ENCODE assay signal across 21 cellular contexts in genomic region chr10:127158663-127159062, GRCh38. TPM values are rescaled to one million over a fixed set of nuclear protein-coding genes. Genes with fewer than 3 reads are reported as not detected.
DNase-seq lines count a peak whose midpoint lies in the region; ATAC-seq, FAIRE-seq and TF ChIP-seq lines count a peak whose summit lies in the region.
"Had no signal": no experiment of that assay in that cellular context is flagged by ENCODE, and none has a peak within 500 bp of the region (broad histone marks: within the 10 kb centered on the region; RNA-seq: fewer than 3 reads in every experiment).

No MANE protein-coding gene starts in this region.

- DNase-seq in A549 (ENCODE audit: low read depth in 1 of 2, low spot score in 1 of 2) (no peak), H7 (peak; percentile 36), mesendoderm (peak; percentile 3), NCI-H2107 (lab: John Stamatoyannopoulos, UW) (no peak), ureter (ENCODE audit: low spot score) (no peak)
- DNase-seq: BE2C, H9, Karpas-422, NCI-H1417, NCI-H1694 treated with DMSO at 0.1 percent for 48 hours, NCI-H2081 treated with DMSO at 0.1 percent for 48 hours, NCI-H446 treated with DMSO at 0.1 percent for 48 hours, NCI-H526 treated with DMSO at 0.1 percent for 48 hours, OCI-M1, Right ventricle myocardium superior had no signal

- H3K36me3 ChIP-seq in H7 (replicated peaks; ENCODE audit: control insufficient read depth, insufficient read depth, low read length) (no peaks in the 10 kb centered on the region), mesendoderm (ENCODE audit: control insufficient read depth, insufficient read depth, low read length) (no peaks in the 10 kb centered on the region)
- H3K36me3 ChIP-seq: BE2C had no signal

- H3K4me2 ChIP-seq in A549: no peak overlapping the region
- H3K4me2 ChIP-seq in mesendoderm (ENCODE audit: low read length): no peak overlapping the region

- no peak overlapping the region for H3K56ac ChIP-seq in mesendoderm (ENCODE audit: low read length)

- H3K9ac ChIP-seq in mesendoderm (ENCODE audit: low read length): no peak overlapping the region

- no peak for TF ChIP-seq POLR2A in A549 (IDR thresholded peaks at IDR 0.05; ENCODE audit: low read length)

- no peak overlapping the region for H2BK5ac ChIP-seq in mesendoderm (ENCODE audit: low read length)

- POLR2A ChIA-PET in A549 (lab: Yijun Ruan, JAX): no interaction called here

- no peak overlapping the region for H4K8ac ChIP-seq in mesendoderm (ENCODE audit: low read depth, low read length)

- TF ChIP-seq CTCF in A549 (IDR thresholded peaks at IDR 0.05) (no peak), VCaP (conservative IDR thresholded peaks at IDR 0.05) (no peak)

- ATAC-seq in A549 (no peak), GM18498 (IDR thresholded peaks at IDR 0.05; ENCODE audit: unreplicated experiment) (no peak)

- H3K27ac ChIP-seq in A549 (no peak overlapping the region), VCaP (peak overlapping the region; percentile 75), mesendoderm (ENCODE audit: low read depth, low read length) (no peak overlapping the region)

- no peak for TF ChIP-seq EP300 in A549 (IDR thresholded peaks at IDR 0.05)

- no peak overlapping the region for H3K4ac ChIP-seq in mesendoderm (ENCODE audit: low read depth, low read length)

- H3K18ac ChIP-seq in mesendoderm (ENCODE audit: low read length): no peak overlapping the region

- H3K4me3 ChIP-seq in A549: no peak overlapping the region
- H3K4me3 ChIP-seq in H7 (ENCODE audit: insufficient read depth, low read depth, low read length): no peak overlapping the region
- no peak overlapping the region for H3K4me3 ChIP-seq in mesendoderm (ENCODE audit: low read length)

- no peaks in the 10 kb centered on the region for H3K79me2 ChIP-seq in mesendoderm (ENCODE audit: control insufficient read depth, insufficient read depth, low read length)

- H3K27me3 ChIP-seq in H7 (ENCODE audit: control insufficient read depth, insufficient read depth, low read length) (no peaks in the 10 kb centered on the region), mesendoderm (ENCODE audit: insufficient read depth, low read length, poor library complexity) (no peaks in the 10 kb centered on the region)
- H3K27me3 ChIP-seq: BE2C had no signal

- FAIRE-seq in A549 (lab: Jason Lieb, UNC): no peak
- FAIRE-seq: HTR-8/SVneo had no signal

- no peak for TF ChIP-seq RAD21 in A549 (conservative IDR thresholded peaks at IDR 0.05 in 1 of 2, IDR thresholded peaks at IDR 0.05 in 1 of 2)

- H3K4me1 ChIP-seq in A549 (no peaks in the 10 kb centered on the region), mesendoderm (ENCODE audit: control insufficient read depth, low read depth, low read length) (no peaks in the 10 kb centered on the region)
- H3K4me1 ChIP-seq: BE2C had no signal

- H2BK120ac ChIP-seq in mesendoderm (ENCODE audit: low read depth, low read length): no peak overlapping the region

- no peak overlapping the region for H4K5ac ChIP-seq in mesendoderm (ENCODE audit: low read length)

- no peak overlapping the region for H3K23ac ChIP-seq in mesendoderm (ENCODE audit: low read length)

- peaks cover 1% of the 10 kb centered on the region for H3K79me1 ChIP-seq in mesendoderm (ENCODE audit: low read length)

- WGBS in A549 (ENCODE audit: missing lambda C conversion rate): 96% methylated on average over 2 of the region's 2 CpGs
- no CpG with 5 or more reads among the region's 2 CpGs for WGBS in mesendoderm (ENCODE audit: extremely low coverage, insufficient coverage, low lambda C conversion rate)

- H2AK5ac ChIP-seq in mesendoderm (ENCODE audit: low read length): no peak overlapping the region

- no peaks in the 10 kb centered on the region for H3K9me3 ChIP-seq in A549
- H3K9me3 ChIP-seq: BE2C had no signal

- CTCF ChIA-PET in A549 (lab: Yijun Ruan, JAX): no interaction called here

- H2BK15ac ChIP-seq in mesendoderm (replicated peaks; ENCODE audit: low read depth): no peak overlapping the region

TF ChIP-seq in A549, 52 proteins besides CTCF, POLR2A, EP300 and RAD21:
- TF ChIP-seq ZFP36 (IDR thresholded peaks at IDR 0.05; ENCODE audit: borderline replicate concordance, partially characterized antibody) (no peak), SMC3 (IDR thresholded peaks at IDR 0.05) (no peak), GATA3 (IDR thresholded peaks at IDR 0.05; ENCODE audit: borderline replicate concordance) (no peak), HDAC2 (IDR thresholded peaks at IDR 0.05) (no peak), ZNF302 (CRISPR knock-in tag; IDR thresholded peaks at IDR 0.05) (no peak), RARB (CRISPR knock-in tag; IDR thresholded peaks at IDR 0.05) (no peak)
- TF ChIP-seq, protein P1, sequence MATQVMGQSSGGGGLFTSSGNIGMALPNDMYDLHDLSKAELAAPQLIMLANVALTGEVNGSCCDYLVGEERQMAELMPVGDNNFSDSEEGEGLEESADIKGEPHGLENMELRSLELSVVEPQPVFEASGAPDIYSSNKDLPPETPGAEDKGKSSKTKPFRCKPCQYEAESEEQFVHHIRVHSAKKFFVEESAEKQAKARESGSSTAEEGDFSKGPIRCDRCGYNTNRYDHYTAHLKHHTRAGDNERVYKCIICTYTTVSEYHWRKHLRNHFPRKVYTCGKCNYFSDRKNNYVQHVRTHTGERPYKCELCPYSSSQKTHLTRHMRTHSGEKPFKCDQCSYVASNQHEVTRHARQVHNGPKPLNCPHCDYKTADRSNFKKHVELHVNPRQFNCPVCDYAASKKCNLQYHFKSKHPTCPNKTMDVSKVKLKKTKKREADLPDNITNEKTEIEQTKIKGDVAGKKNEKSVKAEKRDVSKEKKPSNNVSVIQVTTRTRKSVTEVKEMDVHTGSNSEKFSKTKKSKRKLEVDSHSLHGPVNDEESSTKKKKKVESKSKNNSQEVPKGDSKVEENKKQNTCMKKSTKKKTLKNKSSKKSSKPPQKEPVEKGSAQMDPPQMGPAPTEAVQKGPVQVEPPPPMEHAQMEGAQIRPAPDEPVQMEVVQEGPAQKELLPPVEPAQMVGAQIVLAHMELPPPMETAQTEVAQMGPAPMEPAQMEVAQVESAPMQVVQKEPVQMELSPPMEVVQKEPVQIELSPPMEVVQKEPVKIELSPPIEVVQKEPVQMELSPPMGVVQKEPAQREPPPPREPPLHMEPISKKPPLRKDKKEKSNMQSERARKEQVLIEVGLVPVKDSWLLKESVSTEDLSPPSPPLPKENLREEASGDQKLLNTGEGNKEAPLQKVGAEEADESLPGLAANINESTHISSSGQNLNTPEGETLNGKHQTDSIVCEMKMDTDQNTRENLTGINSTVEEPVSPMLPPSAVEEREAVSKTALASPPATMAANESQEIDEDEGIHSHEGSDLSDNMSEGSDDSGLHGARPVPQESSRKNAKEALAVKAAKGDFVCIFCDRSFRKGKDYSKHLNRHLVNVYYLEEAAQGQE (IDR thresholded peaks at IDR 0.05): peak; percentile 73

RNA-seq across cellular contexts. Expression of gene INSYN2A, which starts 37.7 kb away (rescaled TPM):
- 0.20 and 0.25 TPM in 2 replicates for polyA plus RNA-seq in A549 (2011; rRNA removed)
- 0.19 and 0.25 TPM in 2 replicates for polyA plus RNA-seq in A549 (2012; cell fraction: cytosol; rRNA removed)
- polyA plus RNA-seq in A549 (2012; cell fraction: nucleus; rRNA removed): 0.20 and 0.23 TPM in 2 replicates
- polyA plus RNA-seq in A549 (2017; fragmentation: RNase III; extraction: RNeasy Plus Mini Kit Qiagen cat#74134 plus additional on column Dnase treatment): 0.47 to 0.62 TPM (median 0.54 TPM) in 3 replicates
- 0.24 and 0.25 TPM in 2 replicates for polyA minus RNA-seq in A549 (2011; rRNA and poly(A)+ RNA removed)
- 0.07 TPM in 1 of 2 replicates, not detected in the other for total RNA-seq in H7 (2014; rRNA removed; shearing (Covaris generic))
- 0.17 TPM for polyA plus RNA-seq in mesendoderm (2013, experiment 1 of 2)
- polyA plus RNA-seq in mesendoderm (2013, experiment 2 of 2): 0.17 TPM
- 0.31 TPM for total RNA-seq in ureter
- total RNA-seq: A673, SK-MEL-5 had no signal
- polyA plus RNA-seq: IgD-negative memory B cell had no signal

Comparison
In these comparisons a context has a peak if more than half of its experiments do, and no peak if none do; other contexts are left out.
1. DNase-seq: peak in H7 (single experiment) and mesendoderm (single experiment); none in A549 (0 of 2), NCI-H2107 (single experiment) and ureter (single experiment).